In the genomic region with DNA sequence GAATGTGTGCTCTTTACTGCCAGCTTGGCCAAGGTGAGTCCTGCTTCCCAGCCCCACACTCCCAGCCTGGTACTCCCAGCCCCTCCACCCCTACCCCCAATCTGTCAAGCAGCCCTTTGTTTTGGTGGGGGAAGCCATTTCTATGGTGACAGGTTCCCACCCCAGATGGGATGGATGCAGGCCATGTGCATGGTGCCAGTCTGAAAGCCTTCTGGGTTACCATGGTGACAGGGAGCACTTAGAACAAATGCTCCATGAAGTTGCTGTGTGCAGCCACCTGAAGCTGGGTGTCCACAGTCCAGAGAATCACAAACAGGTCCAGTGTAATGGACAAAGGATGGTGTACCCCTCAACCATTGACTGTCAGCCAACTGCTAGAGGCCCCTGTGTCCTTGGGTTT, we compare ENCODE assay signal across 20 cellular contexts. TPM values are rescaled to one million over a fixed set of nuclear protein-coding genes. Genes with fewer than 3 reads are reported as not detected.
A peak's percentile ranks its signal among the peaks of the same experiment; 100 is the strongest.
DNase-seq lines count a peak whose midpoint lies in the region; ATAC-seq, FAIRE-seq and TF ChIP-seq lines count a peak whose summit lies in the region.
"Had no signal": no experiment of that assay in that cellular context is flagged by ENCODE, and none has a peak within 500 bp of the region (broad histone marks: within the 10 kb centered on the region; RNA-seq: fewer than 3 reads in every experiment).

No MANE protein-coding gene starts in this region.

- ATAC-seq in K562, result no peak
- ATAC-seq in HG02759 (IDR thresholded peaks at IDR 0.05; ENCODE audit: unreplicated experiment), result no peak
- ATAC-seq in GM18907 (IDR thresholded peaks at IDR 0.05; ENCODE audit: unreplicated experiment), result no peak
- ATAC-seq: Panc1, T-helper 17 cell had no signal

- no peak overlapping the region for H3K27ac ChIP-seq in K562 (ENCODE audit: extremely low read depth, low read depth, low read length)
- H3K27ac ChIP-seq: C4-2B, SJSA1 had no signal

- TF ChIP-seq RAD21 in K562 (CRISPR knock-in tag; conservative IDR thresholded peaks at IDR 0.05 in 1 of 2, IDR thresholded peaks at IDR 0.05 in 1 of 2), result no peak

- in situ Hi-C loops in K562 (cut with MboI), result loop anchor here (5.0 kb wide), 1 partner anchor 114 kb away; no protein-coding TSS in a partner anchor

- TF ChIP-seq EP300 in K562 (IDR thresholded peaks at IDR 0.05; ENCODE audit: low read length), result no peak

- H4K20me1 ChIP-seq in K562 (replicated peaks; ENCODE audit: control insufficient read depth, insufficient read depth, low read length), result no peaks in the 10 kb centered on the region

- TF ChIP-seq CTCF in K562 (IDR thresholded peaks at IDR 0.05 in 2 of 3, conservative IDR thresholded peaks at IDR 0.05 in 1 of 3; ENCODE audit: insufficient read depth in 2 of 3, low read depth in 1 of 3, low read length in 3 of 3), result 0 out of 6 replicates have a peak, but pooled peaks of 1 of the 3 experiments have one; percentile 2

- H3K9me1 ChIP-seq in K562 (ENCODE audit: control insufficient read depth, insufficient read depth, low read length), result peaks cover 2% of the 10 kb centered on the region

- H3K36me3 ChIP-seq in K562 (ENCODE audit: control insufficient read depth, insufficient read depth, low read length), result peaks cover 4% of the 10 kb centered on the region; the same call in 1 of the 3 replicates

- no peak overlapping the region for H3K4me3 ChIP-seq in K562
- H3K4me3 ChIP-seq: SJSA1 had no signal

- no TSS peak for BruUV-seq in K562 (replicated peaks; lab: Mats Ljungman, UMichigan)

- H3K4me1 ChIP-seq in K562 (replicated peaks in 1 of 2; ENCODE audit: control insufficient read depth in 2 of 2, insufficient read depth in 2 of 2, low read length in 2 of 2), result peaks cover 0 to 7% of the 10 kb centered on the region in 2 experiments; a peak in 3 of 5 replicates

- POLR2A ChIA-PET in K562 (lab: Yijun Ruan, JAX), result interaction anchor here (1.1 kb wide), 1 partner anchor 11 kb away, joined by 4 read pairs; no protein-coding TSS in a partner anchor

- TF ChIP-seq POLR2A in K562 (conservative IDR thresholded peaks at IDR 0.05), result no peak

- intact Hi-C loops in K562 (cut with micrococcal nuclease), result loop anchor here (5.0 kb wide), 2 partner anchors 146 to 511 kb away; no protein-coding TSS in a partner anchor

- H3K9ac ChIP-seq in K562 (ENCODE audit: insufficient read depth in 1 of 2, low read depth in 2 of 2, low read length in 2 of 2), result no peak overlapping the region

- H2AFZ ChIP-seq in K562 (ENCODE audit: low read depth, low read length), result no peak overlapping the region

- H3K79me2 ChIP-seq in K562 (ENCODE audit: control insufficient read depth, insufficient read depth, low read length), result no peaks in the 10 kb centered on the region

- CTCF ChIA-PET in K562 (lab: Yijun Ruan, JAX; ENCODE audit: low intra/inter-chr PET ratio), result interaction anchor here (1.0 kb wide), 1 partner anchor 116 kb away, joined by 3 read pairs; no protein-coding TSS in a partner anchor

- no peaks in the 10 kb centered on the region for H3K27me3 ChIP-seq in K562 (ENCODE audit: control insufficient read depth in 2 of 2, insufficient read depth in 2 of 2, low read length in 2 of 2)
- H3K27me3 ChIP-seq: SJSA1 had no signal

- H3K9me3 ChIP-seq in K562 (replicated peaks; ENCODE audit: control insufficient read depth, insufficient read depth, low read depth, low read length), result no peaks in the 10 kb centered on the region
- H3K9me3 ChIP-seq: SJSA1 had no signal

- DNase-seq in DMS 273 treated with DMSO at 0.1 percent for 48 hours (lab: John Stamatoyannopoulos, UW) (peak; percentile 42), NCI-H1694 (lab: John Stamatoyannopoulos, UW) (peak; percentile 40), K562 (ENCODE audit: extremely low read depth in 1 of 4, low spot score in 3 of 4) (no peak), islet precursor cell (peak; percentile 37), GM19240 (ENCODE audit: insufficient read length, low spot score) (no peak), SW480 (ENCODE audit: low spot score) (no peak)
- DNase-seq: ACHN, GDM1, GOT3, Karpas-422, NCI-H1417 treated with DMSO at 0.1 percent for 48 hours, NCI-H2029, NCI-H226, T-helper 17 cell had no signal

- H3K4me2 ChIP-seq in K562 (ENCODE audit: insufficient read depth, low read length), result no peak overlapping the region

- FAIRE-seq in K562 (lab: Jason Lieb, UNC), result no peak

TF ChIP-seq in K562, 482 proteins besides CTCF, POLR2A, EP300 and RAD21:
- peak; percentile 76 for TF ChIP-seq RFX1 (IDR thresholded peaks at IDR 0.05)
- TF ChIP-seq, protein P1, sequence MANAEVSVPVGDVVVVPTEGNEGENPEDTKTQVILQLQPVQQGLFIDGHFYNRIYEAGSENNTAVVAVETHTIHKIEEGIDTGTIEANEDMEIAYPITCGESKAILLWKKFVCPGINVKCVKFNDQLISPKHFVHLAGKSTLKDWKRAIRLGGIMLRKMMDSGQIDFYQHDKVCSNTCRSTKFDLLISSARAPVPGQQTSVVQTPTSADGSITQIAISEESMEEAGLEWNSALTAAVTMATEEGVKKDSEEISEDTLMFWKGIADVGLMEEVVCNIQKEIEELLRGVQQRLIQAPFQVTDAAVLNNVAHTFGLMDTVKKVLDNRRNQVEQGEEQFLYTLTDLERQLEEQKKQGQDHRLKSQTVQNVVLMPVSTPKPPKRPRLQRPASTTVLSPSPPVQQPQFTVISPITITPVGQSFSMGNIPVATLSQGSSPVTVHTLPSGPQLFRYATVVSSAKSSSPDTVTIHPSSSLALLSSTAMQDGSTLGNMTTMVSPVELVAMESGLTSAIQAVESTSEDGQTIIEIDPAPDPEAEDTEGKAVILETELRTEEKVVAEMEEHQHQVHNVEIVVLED (CRISPR knock-in tag; IDR thresholded peaks at IDR 0.05), result no peak

RNA-seq across cellular contexts. Expression of gene VILL, which starts 19.1 kb away (rescaled TPM):
- 21.1 and 67.2 TPM in 2 replicates for total RNA-seq in K562 (2011; cell fraction: chromatin; rRNA removed; ENCODE audit: low replicate concordance)
- total RNA-seq in K562 (2011; cell fraction: nucleolus; rRNA removed), result 38.7 and 48.8 TPM in 2 replicates
- total RNA-seq in K562 (2011; cell fraction: nucleoplasm; rRNA removed), result 25.6 and 29.8 TPM in 2 replicates
- 12.6 and 17.4 TPM in 2 replicates for total RNA-seq in K562 (2014; rRNA removed)
- total RNA-seq in K562 (2014; rRNA removed; fragmentation: Illumina TruSeq; extraction: Trizol), result 3.3 and 4.3 TPM in 2 replicates
- total RNA-seq in K562 (2015; rRNA removed; fragmentation: Illumina TruSeq; extraction: Trizol), result 8.8 and 9.2 TPM in 2 replicates
- 12.4 and 13.4 TPM in 2 replicates for total RNA-seq in K562 (2021)
- polyA plus RNA-seq in K562 (2011; rRNA removed), result 7.7 and 10.6 TPM in 2 replicates
- 9.8 and 17.0 TPM in 2 replicates for polyA plus RNA-seq in K562 (2011; cell fraction: cytosol; rRNA removed)
- 51.3 and 85.1 TPM in 2 replicates for polyA plus RNA-seq in K562 (2011; cell fraction: nucleus; rRNA removed)
- 10.0 and 15.4 TPM in 2 replicates for polyA plus RNA-seq in K562 (2012)
- 8.7 and 9.8 TPM in 2 replicates for polyA plus RNA-seq in K562 (2014; fragmentation: Illumina TruSeq; extraction: Trizol)
- polyA plus RNA-seq in K562 (2014; fragmentation: Nextera tagmentation; extraction: Ambion mirVana), result under 1 TPM; 0.11 to 0.49 TPM
- polyA plus RNA-seq in K562 (2014; rRNA removed), result 16.0 and 18.1 TPM in 2 replicates
- polyA minus RNA-seq in K562 (2011; rRNA and poly(A)+ RNA removed), result 10.8 and 11.9 TPM in 2 replicates
- polyA minus RNA-seq in K562 (2011; cell fraction: cytosol; rRNA and poly(A)+ RNA removed), result 2.6 and 4.9 TPM in 2 replicates
- 32.0 and 33.5 TPM in 2 replicates for polyA minus RNA-seq in K562 (2011; cell fraction: nucleus; rRNA and poly(A)+ RNA removed)
- total RNA-seq: MCF 10A had no signal

RNA-seq across cellular contexts. Expression of gene PLCD1, which starts 58.0 kb away (rescaled TPM):
- total RNA-seq in K562 (2011; cell fraction: chromatin; rRNA removed; ENCODE audit: low replicate concordance), result 283 and 655 TPM in 2 replicates
- total RNA-seq in K562 (2011; cell fraction: nucleolus; rRNA removed), result 463 and 540 TPM in 2 replicates
- 244 and 351 TPM in 2 replicates for total RNA-seq in K562 (2011; cell fraction: nucleoplasm; rRNA removed)
- total RNA-seq in K562 (2014; rRNA removed), result 152 and 190 TPM in 2 replicates
- total RNA-seq in K562 (2014; rRNA removed; fragmentation: Illumina TruSeq; extraction: Trizol), result 60.7 and 88.3 TPM in 2 replicates
- 47.5 and 50.1 TPM in 2 replicates for total RNA-seq in K562 (2015; rRNA removed; fragmentation: Illumina TruSeq; extraction: Trizol)
- total RNA-seq in K562 (2021), result 149 and 161 TPM in 2 replicates
- 209 and 284 TPM in 2 replicates for polyA plus RNA-seq in K562 (2011; rRNA removed)
- polyA plus RNA-seq in K562 (2011; cell fraction: cytosol; rRNA removed), result 214 and 249 TPM in 2 replicates
- polyA plus RNA-seq in K562 (2011; cell fraction: nucleus; rRNA removed), result 1,089 and 1,150 TPM in 2 replicates
- polyA plus RNA-seq in K562 (2012), result 67.9 and 83.7 TPM in 2 replicates
- 135 and 145 TPM in 2 replicates for polyA plus RNA-seq in K562 (2014; fragmentation: Illumina TruSeq; extraction: Trizol)
- 10 to 100 TPM in 1 of 2 experiments, 1 to 10 TPM in 1; 5.4 to 11.0 TPM for polyA plus RNA-seq in K562 (2014; fragmentation: Nextera tagmentation; extraction: Ambion mirVana)
- polyA plus RNA-seq in K562 (2014; rRNA removed), result 116 and 140 TPM in 2 replicates
- 191 and 192 TPM in 2 replicates for polyA minus RNA-seq in K562 (2011; rRNA and poly(A)+ RNA removed)
- polyA minus RNA-seq in K562 (2011; cell fraction: cytosol; rRNA and poly(A)+ RNA removed), result 144 and 183 TPM in 2 replicates
- 158 and 240 TPM in 2 replicates for polyA minus RNA-seq in K562 (2011; cell fraction: nucleus; rRNA and poly(A)+ RNA removed)

Comparison
In these comparisons a context has a peak if more than half of its experiments do, and no peak if none do; other contexts are left out.
1. DNase-seq: peak in DMS 273 treated with DMSO at 0.1 percent for 48 hours (single experiment), NCI-H1694 (single experiment) and islet precursor cell (single experiment); none in K562 (0 of 4), GM19240 (single experiment) and SW480 (single experiment).